In genomic region chrX:103012945-103013344, GRCh38 we compare ENCODE assay signal across 14 cellular contexts. TPM values are rescaled to one million over a fixed set of nuclear protein-coding genes. Genes with fewer than 3 reads are reported as not detected.
DNase-seq lines count a peak whose midpoint lies in the region; ATAC-seq and TF ChIP-seq lines count a peak whose summit lies in the region.
"Had no signal": no experiment of that assay in that cellular context is flagged by ENCODE, and none has a peak within 500 bp of the region (broad histone marks: within the 10 kb centered on the region; RNA-seq: fewer than 3 reads in every experiment).

No MANE protein-coding gene starts in this region.

- no peak for ATAC-seq in GM18511 (IDR thresholded peaks at IDR 0.05; ENCODE audit: unreplicated experiment)
- ATAC-seq: HepG2 had no signal

- H3K27me3 ChIP-seq in GM23248 (replicated peaks; ENCODE audit: insufficient read depth), result no peaks in the 10 kb centered on the region
- peaks cover 3% of the 10 kb centered on the region for H3K27me3 ChIP-seq in mammary epithelial cell (ENCODE audit: insufficient read depth, low read length)

- dilution Hi-C loops in mammary epithelial cell (cut with HindIII; ENCODE audit: low sequenced_read_pairs), result no loop called here

- H3K4me1 ChIP-seq in GM23248 (ENCODE audit: insufficient read depth) (no peaks in the 10 kb centered on the region), mammary epithelial cell (ENCODE audit: insufficient read depth, low read length) (no peaks in the 10 kb centered on the region)

- H3K4me3 ChIP-seq in GM23248, result no peak overlapping the region
- H3K4me3 ChIP-seq in mammary epithelial cell (replicated peaks in 1 of 3; ENCODE audit: insufficient read depth in 1 of 3, low read depth in 2 of 3, low read length in 3 of 3), result no peak overlapping the region

- H3K79me2 ChIP-seq in GM23248 (ENCODE audit: insufficient read depth) (no peaks in the 10 kb centered on the region), mammary epithelial cell (ENCODE audit: insufficient read depth, low read length) (no peaks in the 10 kb centered on the region)

- CTCF ChIA-PET in mammary epithelial cell (lab: Charles Lee; ENCODE audit: low non-redundant PET), result no interaction called here

- H3K4me2 ChIP-seq in GM23248 (ENCODE audit: unreplicated experiment) (no peak overlapping the region), mammary epithelial cell (ENCODE audit: insufficient read depth, low read depth, low read length) (no peak overlapping the region)

- no peaks in the 10 kb centered on the region for H3F3A ChIP-seq in GM23248 (ENCODE audit: insufficient read depth)

- no peak overlapping the region for H3K27ac ChIP-seq in GM23248
- H3K27ac ChIP-seq in mammary epithelial cell (ENCODE audit: insufficient read depth, low read depth, low read length), result no peak overlapping the region
- H3K27ac ChIP-seq: C4-2B had no signal

- no peak overlapping the region for H2AFZ ChIP-seq in GM23248
- no peak overlapping the region for H2AFZ ChIP-seq in mammary epithelial cell (ENCODE audit: low read depth, low read length)

- H3K36me3 ChIP-seq in GM23248 (ENCODE audit: low read depth) (no peaks in the 10 kb centered on the region), mammary epithelial cell (ENCODE audit: insufficient read depth, low read length) (no peaks in the 10 kb centered on the region)

- DNase-seq in GM23248 (peak; percentile 9), M059J (ENCODE audit: low read depth) (peak; percentile 76), mammary epithelial cell (peak; percentile 62), T-helper 1 cell (no peak)
- DNase-seq in activated T-cell treated with anti-CD3 and anti-CD28 coated beads, Interleukin-2, amount 50 U/mL, for 48 hours, result no peak
- DNase-seq: ACHN; CD4-positive, alpha-beta T cell; DMS153; DMS79; H9 had no signal

- no peaks in the 10 kb centered on the region for H3K9me3 ChIP-seq in GM23248 (ENCODE audit: low read depth)
- H3K9me3 ChIP-seq in mammary epithelial cell (replicated peaks; ENCODE audit: insufficient read depth, low read length), result no peaks in the 10 kb centered on the region

- BruUV-seq in mammary epithelial cell (replicated peaks; lab: Mats Ljungman, UMichigan), result no TSS peak

- no peak for TF ChIP-seq CTCF in mammary epithelial cell (conservative IDR thresholded peaks at IDR 0.05 in 1 of 2, IDR thresholded peaks at IDR 0.05 in 1 of 2; ENCODE audit: extremely low read depth in 1 of 2, insufficient read depth in 1 of 2, low read depth in 1 of 2, low read length in 2 of 2)

- 50 to 63% methylated on average over 2 to 3 of the region's 3 CpGs for WGBS in GM23248 (ENCODE audit: low coverage in 1 of 2, low lambda C conversion rate in 2 of 2, missing lambda C conversion rate in 2 of 2), 2 experiments
- 24% methylated on average over 3 of the region's 3 CpGs for WGBS in mammary epithelial cell (ENCODE audit: low coverage, missing lambda C conversion rate)

- H3K9ac ChIP-seq in GM23248 (no peak overlapping the region), mammary epithelial cell (ENCODE audit: insufficient read depth, low read length) (no peak overlapping the region)

- intact Hi-C loops in mammary epithelial cell (cut with micrococcal nuclease), result no loop called here

- H3K9me2 ChIP-seq in GM23248 (ENCODE audit: insufficient read depth), result no peaks in the 10 kb centered on the region

- in situ Hi-C loops in GM23248 (cut with MboI) (no loop called here), mammary epithelial cell (cut with MboI; ENCODE audit: low sequenced_read_pairs in 2 of 2) (no loop called here)

- no peaks in the 10 kb centered on the region for H4K20me1 ChIP-seq in GM23248 (ENCODE audit: insufficient read depth)
- no peaks in the 10 kb centered on the region for H4K20me1 ChIP-seq in mammary epithelial cell (ENCODE audit: insufficient read depth, low read length)

RNA-seq across cellular contexts. Expression of gene BEX1, which starts 51.0 kb away (rescaled TPM):
- 73.0 and 91.8 TPM in 2 replicates for total RNA-seq in GM23248 (2014; rRNA removed; shearing (Covaris generic))
- polyA plus RNA-seq in GM23248 (2016; fragmentation: Nextera tagmentation; extraction: Ambion mirVana) (79.4 and 79.9 TPM in 2 replicates), mammary epithelial cell (0.09 TPM)
- 561 and 726 TPM in 2 replicates for total RNA-seq in M059J (2014; rRNA removed; shearing (Covaris generic))
- total RNA-seq in mammary epithelial cell, result 1 to 10 TPM; 3.2 to 9.3 TPM
- not detected for polyA minus RNA-seq in mammary epithelial cell
- polyA plus RNA-seq: IgD-negative memory B cell had no signal

Comparison
In these comparisons a context has a peak if more than half of its experiments do, and no peak if none do; other contexts are left out.
1. DNase-seq: peak in GM23248 (single experiment), M059J (single experiment) and mammary epithelial cell (single experiment); none in T-helper 1 cell (0 of 5) and activated T-cell treated with anti-CD3 and anti-CD28 coated beads, Interleukin-2, amount 50 U/mL, for 48 hours (0 of 2).